27 cellular contexts compared by ENCODE assay signal in the genomic region with DNA sequence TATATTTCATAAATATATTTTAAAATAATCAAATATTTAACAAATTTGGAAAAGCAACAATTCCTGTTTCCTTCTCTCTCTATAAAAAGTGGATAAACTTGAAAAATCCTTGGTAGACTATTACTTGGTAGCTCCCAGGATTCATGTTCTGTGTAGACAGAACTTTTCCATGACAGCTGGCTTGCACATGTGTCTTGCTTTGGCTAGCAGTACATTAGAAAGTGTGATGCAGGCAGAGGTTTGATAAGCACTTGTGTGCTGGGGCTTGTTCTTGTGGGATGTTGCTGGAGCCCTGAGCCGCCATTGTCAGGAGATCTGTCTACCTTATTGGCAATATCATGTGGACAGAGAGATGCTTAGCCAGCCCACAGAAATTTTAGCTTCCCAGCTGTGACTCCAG.
"Had no signal": no experiment of that assay in that cellular context is flagged by ENCODE, and none has a peak within 500 bp of the region (broad histone marks: within the 10 kb centered on the region; RNA-seq: fewer than 3 reads in every experiment).

No MANE protein-coding gene starts in this region.

- H3K27ac ChIP-seq: coronary artery, esophagus muscularis mucosa, left ventricle myocardium inferior, lower lobe of right lung, parathyroid adenoma, stomach, thyroid gland, vagina had no signal

- H3K27me3 Mint-ChIP-seq: naive thymus-derived CD8-positive, alpha-beta T cell; progenitor cell of endocrine pancreas had no signal

- H3K36me3 ChIP-seq: esophagus muscularis mucosa, left ventricle myocardium inferior, lower lobe of right lung, stomach, thyroid gland, vagina had no signal

- H3K9me3 ChIP-seq: esophagus muscularis mucosa, left ventricle myocardium inferior, lower lobe of right lung, stomach, thyroid gland, vagina had no signal

- H3K9me3 Mint-ChIP-seq: immature natural killer cell; naive thymus-derived CD8-positive, alpha-beta T cell; nephron progenitor cell; stimulated activated effector memory CD8-positive, alpha-beta T cell treated with anti-CD3 and anti-CD28 coated beads, Interleukin-12 subunit alpha, Interleukin-12 subunit beta, amount 100 ng/mL, for 72 hours had no signal

- ATAC-seq: left colon; lower lobe of right lung; naive thymus-derived CD8-positive, alpha-beta T cell; sciatic nerve; stimulated activated effector memory CD8-positive, alpha-beta T cell treated with anti-CD3 and anti-CD28 coated beads, Interleukin-12 subunit alpha, Interleukin-12 subunit beta, amount 100 ng/mL, for 72 hours had no signal

- H3K4me3 ChIP-seq: coronary artery, esophagus muscularis mucosa, left ventricle myocardium inferior, lower lobe of right lung, stomach, thyroid gland, vagina had no signal

- H3K4me3 Mint-ChIP-seq: immature natural killer cell; naive thymus-derived CD8-positive, alpha-beta T cell; nephron progenitor cell; stimulated activated effector memory CD8-positive, alpha-beta T cell treated with anti-CD3 and anti-CD28 coated beads, Interleukin-12 subunit alpha, Interleukin-12 subunit beta, amount 100 ng/mL, for 72 hours had no signal

- DNase-seq: dermis blood vessel endothelial cell; effector memory CD4-positive, alpha-beta T cell; hypothalamus; immature natural killer cell; islet precursor cell; kidney glomerular epithelial cell; left colon; left ventricle myocardium inferior; lower lobe of right lung; naive thymus-derived CD8-positive, alpha-beta T cell; nephron progenitor cell; occipital lobe; stimulated activated CD4-positive, alpha-beta T cell treated with anti-CD3 and anti-CD28 coated beads, Interleukin-2, amount 100 ng/mL, for 24 hours; stimulated activated CD4-positive, alpha-beta T cell treated with anti-CD3 and anti-CD28 coated beads, Interleukin-4, amount 100 ng/mL, for 24 hours; stimulated activated naive CD4-positive, alpha-beta T cell treated with Interleukin-2 at 50 U/mL for 16 hours; stomach; thyroid gland; trophoblast cell had no signal

- H3K79me2 ChIP-seq: parathyroid adenoma had no signal

- H3K27ac Mint-ChIP-seq: immature natural killer cell; naive thymus-derived CD8-positive, alpha-beta T cell; nephron progenitor cell; progenitor cell of endocrine pancreas; stimulated activated effector memory CD8-positive, alpha-beta T cell treated with anti-CD3 and anti-CD28 coated beads, Interleukin-12 subunit alpha, Interleukin-12 subunit beta, amount 100 ng/mL, for 72 hours had no signal

- H3K4me1 Mint-ChIP-seq: immature natural killer cell; naive thymus-derived CD8-positive, alpha-beta T cell; stimulated activated effector memory CD8-positive, alpha-beta T cell treated with anti-CD3 and anti-CD28 coated beads, Interleukin-12 subunit alpha, Interleukin-12 subunit beta, amount 100 ng/mL, for 72 hours had no signal

- H3K4me1 ChIP-seq: esophagus muscularis mucosa, left ventricle myocardium inferior, lower lobe of right lung, parathyroid adenoma, thyroid gland, vagina had no signal

- H3K36me3 Mint-ChIP-seq: stimulated activated effector memory CD8-positive, alpha-beta T cell treated with anti-CD3 and anti-CD28 coated beads, Interleukin-12 subunit alpha, Interleukin-12 subunit beta, amount 100 ng/mL, for 72 hours had no signal

- H3K9ac ChIP-seq: parathyroid adenoma had no signal

- FAIRE-seq: endothelial cell of umbilical vein, frontal cortex had no signal

- H2AFZ ChIP-seq: parathyroid adenoma had no signal

- H3K27me3 ChIP-seq: esophagus muscularis mucosa, stomach, thyroid gland, vagina had no signal
